In genomic region chr16:3187798-3188674, GRCh38 we compare ENCODE assay signal across 8 cellular contexts. TPM values are rescaled to one million over a fixed set of nuclear protein-coding genes. Genes with fewer than 3 reads are reported as not detected.
A peak's percentile ranks its signal among the peaks of the same experiment; 100 is the strongest.
DNase-seq lines count a peak whose midpoint lies in the region; ATAC-seq, FAIRE-seq and TF ChIP-seq lines count a peak whose summit lies in the region.

Gene OR1F1, plus strand, starts transcription at chr16:3188204.

- no peak within 1 kb of the TSS for H3K27ac ChIP-seq in SJSA1
- H3K27ac ChIP-seq in HepG2 (ENCODE audit: extremely low read length, insufficient read depth, low read length): peak within 1 kb of the TSS; percentile 40
- no peak within 1 kb of the TSS for H3K27ac ChIP-seq in urinary bladder (ENCODE audit: low read depth)
- H3K27ac ChIP-seq in uterus: no peak within 1 kb of the TSS

- peak within 1 kb of the TSS; percentile 83 for H2AFZ ChIP-seq in HepG2 (ENCODE audit: low read length)

- no peak for TF ChIP-seq EP300 in HepG2 (IDR thresholded peaks at IDR 0.05; ENCODE audit: low read depth in 2 of 2, low read length in 2 of 2)
- TF ChIP-seq EP300 in HepG2 (CRISPR knock-in tag; IDR thresholded peaks at IDR 0.05; ENCODE audit: borderline replicate concordance): no peak

- peak; percentile 49 for FAIRE-seq in HepG2 (lab: Jason Lieb, UNC)

- DNase-seq in AG08395 (ENCODE audit: low spot score): peak; percentile 52
- peak; percentile 49 to 79 for DNase-seq in HAP-1 (ENCODE audit: low spot score in 2 of 2)
- DNase-seq in SJSA1 (ENCODE audit: low read depth in 1 of 2, low spot score in 2 of 2): peak; percentile 62 to 68
- DNase-seq in astrocyte of the spinal cord (ENCODE audit: low read depth, low spot score): peak; percentile 68
- peak; percentile 71 for DNase-seq in HepG2 (ENCODE audit: low spot score)
- no peak for DNase-seq in uterus

- H3K4me1 ChIP-seq in HAP-1: peaks cover 7% of the 10 kb centered on the region
- H3K4me1 ChIP-seq in SJSA1 (replicated peaks): peaks cover 28% of the 10 kb centered on the region
- H3K4me1 ChIP-seq in HepG2 (ENCODE audit: insufficient read depth, low read length): peaks cover 43% of the 10 kb centered on the region
- H3K4me1 ChIP-seq in urinary bladder (ENCODE audit: insufficient read depth): peaks cover 2% of the 10 kb centered on the region
- no peaks in the 10 kb centered on the region for H3K4me1 ChIP-seq in uterus

- TF ChIP-seq CTCF in astrocyte of the spinal cord (IDR thresholded peaks at IDR 0.05; ENCODE audit: low read depth, low read length) (no peak), HepG2 (CRISPR knock-in tag; IDR thresholded peaks at IDR 0.05) (no peak), uterus (IDR thresholded peaks at IDR 0.05) (no peak)

- CTCF ChIA-PET in HepG2 (lab: Yijun Ruan, JAX; ENCODE audit: low intra/inter-chr PET ratio, low total read pairs): no interaction called here

- peak within 1 kb of the TSS; percentile 54 for H3K4me3 ChIP-seq in HAP-1
- peak within 1 kb of the TSS; percentile 43 for H3K4me3 ChIP-seq in SJSA1
- H3K4me3 ChIP-seq in astrocyte of the spinal cord (ENCODE audit: low read depth, low read length): peak within 1 kb of the TSS; percentile 55
- H3K4me3 ChIP-seq in HepG2 (replicated peaks in 1 of 3; ENCODE audit: insufficient read depth in 1 of 3, low read depth in 2 of 3, low read length in 3 of 3): peak within 1 kb of the TSS; percentile 72 to 91 (median 76)
- peak within 1 kb of the TSS; percentile 16 for H3K4me3 ChIP-seq in urinary bladder (ENCODE audit: low read depth, low read length)
- H3K4me3 ChIP-seq in uterus: no peak within 1 kb of the TSS

- peak within 1 kb of the TSS; percentile 88 for H3K4me2 ChIP-seq in HepG2 (ENCODE audit: low read depth, low read length)

- H3K27me3 ChIP-seq in HAP-1 (ENCODE audit: low read depth) (no peaks in the 10 kb centered on the region), SJSA1 (replicated peaks) (peaks cover 7% of the 10 kb centered on the region; the same call in 1 of the 2 replicates), HepG2 (ENCODE audit: control insufficient read depth in 1 of 2, insufficient read depth in 2 of 2, low read length in 2 of 2) (no peaks in the 10 kb centered on the region), uterus (peaks cover 19 to 73% of the 10 kb centered on the region in 2 donors)

- no peak for TF ChIP-seq POLR2A in HepG2 (IDR thresholded peaks at IDR 0.05; ENCODE audit: insufficient read depth in 1 of 2, low read depth in 2 of 2, low read length in 2 of 2)
- no peak for TF ChIP-seq POLR2A in uterus (IDR thresholded peaks at IDR 0.05)

- POLR2A ChIA-PET in HepG2 (lab: Yijun Ruan, JAX): interaction anchor here (0.6 to 3.0 kb wide), 11 partner anchors 10 to 165 kb away, joined by 3 to 22 read pairs (median 4); partner anchors contain the start of gene ZNF213

- in situ Hi-C loops in HAP-1 (cut with MboI; ENCODE audit: low sequenced_read_pairs): no loop called here
- in situ Hi-C loops in astrocyte of the spinal cord (cut with HindIII; ENCODE audit: low sequenced_read_pairs): no loop called here
- in situ Hi-C loops in HepG2 (cut with HindIII; ENCODE audit: extremely low pct_ligation_motif_present, low pct_unique_long_range_greater_than_20kb): no loop called here

- peaks cover 4% of the 10 kb centered on the region; the same call in 1 of the 2 replicates for H3K9me3 ChIP-seq in HAP-1
- peaks cover 6% of the 10 kb centered on the region; the same call in 1 of the 2 replicates for H3K9me3 ChIP-seq in SJSA1 (replicated peaks)
- H3K9me3 ChIP-seq in HepG2 (ENCODE audit: low read length): no peaks in the 10 kb centered on the region
- no peaks in the 10 kb centered on the region for H3K9me3 ChIP-seq in uterus

- intact Hi-C loops in HepG2 (cut with micrococcal nuclease; ENCODE audit: unreplicated experiment): loop anchor here (5.0 kb wide), 1 partner anchor 36 kb away; no protein-coding TSS in a partner anchor
- intact Hi-C loops in uterus (cut with DNase I; ENCODE audit: low total_unique reads): no loop called here

- H3K79me2 ChIP-seq in HepG2 (ENCODE audit: insufficient read depth, low read length): no peaks in the 10 kb centered on the region

- ATAC-seq in HepG2 (peak; percentile 16), HG02840 (IDR thresholded peaks at IDR 0.05; ENCODE audit: low FRiP score, unreplicated experiment) (no peak)

- under 1% methylated on average over 49 of the region's 51 CpGs for WGBS in HepG2 (ENCODE audit: low lambda C conversion rate)
- 1% methylated on average over 51 of the region's 51 CpGs for WGBS in urinary bladder

- H4K20me1 ChIP-seq in HepG2 (ENCODE audit: insufficient read depth, low read length): no peaks in the 10 kb centered on the region

- no peaks in the 10 kb centered on the region for H3K36me3 ChIP-seq in HAP-1 (replicated peaks)
- H3K36me3 ChIP-seq in SJSA1: no peaks in the 10 kb centered on the region
- H3K36me3 ChIP-seq in HepG2 (replicated peaks in 1 of 2; ENCODE audit: control insufficient read depth in 1 of 2, insufficient read depth in 2 of 2, low read length in 2 of 2): no peaks in the 10 kb centered on the region
- H3K36me3 ChIP-seq in urinary bladder (ENCODE audit: insufficient read depth): no peaks in the 10 kb centered on the region
- no peaks in the 10 kb centered on the region for H3K36me3 ChIP-seq in uterus

- no peak for TF ChIP-seq RAD21 in HepG2 (CRISPR knock-in tag; IDR thresholded peaks at IDR 0.05)

- H3K9ac ChIP-seq in HepG2 (ENCODE audit: insufficient read depth, low read depth, low read length): peak within 1 kb of the TSS; percentile 57

- no TSS peak for BruUV-seq in HepG2 (replicated peaks; lab: Mats Ljungman, UMichigan)

TF ChIP-seq in HepG2, 621 proteins besides CTCF, POLR2A, EP300 and RAD21 (continues in another document):
- TF ChIP-seq ZSCAN25 (CRISPR knock-in tag; IDR thresholded peaks at IDR 0.05) (0 out of 2 replicates have a peak, but pooled peaks have one; percentile 40), ZNF614 (CRISPR knock-in tag; IDR thresholded peaks at IDR 0.05; ENCODE audit: borderline replicate concordance) (peak; percentile 42; the same call in 1 of the 2 replicates), ZNF430 (CRISPR knock-in tag; IDR thresholded peaks at IDR 0.05) (no peak), MAX (IDR thresholded peaks at IDR 0.05) (peak; percentile 15; the same call in 1 of the 2 replicates), ZEB1 (IDR thresholded peaks at IDR 0.05; ENCODE audit: insufficient replicate concordance, low read depth) (peak; percentile 58)
- TF ChIP-seq, protein P1, sequence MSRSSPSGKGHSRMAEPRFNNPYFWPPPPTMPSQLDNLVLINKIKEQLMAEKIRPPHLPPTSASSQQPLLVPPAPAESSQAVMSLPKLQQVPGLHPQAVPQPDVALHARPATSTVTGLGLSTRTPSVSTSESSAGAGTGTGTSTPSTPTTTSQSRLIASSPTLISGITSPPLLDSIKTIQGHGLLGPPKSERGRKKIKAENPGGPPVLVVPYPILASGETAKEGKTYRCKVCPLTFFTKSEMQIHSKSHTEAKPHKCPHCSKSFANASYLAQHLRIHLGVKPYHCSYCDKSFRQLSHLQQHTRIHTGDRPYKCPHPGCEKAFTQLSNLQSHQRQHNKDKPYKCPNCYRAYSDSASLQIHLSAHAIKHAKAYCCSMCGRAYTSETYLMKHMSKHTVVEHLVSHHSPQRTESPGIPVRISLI (CRISPR knock-in tag; IDR thresholded peaks at IDR 0.05; ENCODE audit: borderline replicate concordance): peak; percentile 99
- TF ChIP-seq, protein P2, sequence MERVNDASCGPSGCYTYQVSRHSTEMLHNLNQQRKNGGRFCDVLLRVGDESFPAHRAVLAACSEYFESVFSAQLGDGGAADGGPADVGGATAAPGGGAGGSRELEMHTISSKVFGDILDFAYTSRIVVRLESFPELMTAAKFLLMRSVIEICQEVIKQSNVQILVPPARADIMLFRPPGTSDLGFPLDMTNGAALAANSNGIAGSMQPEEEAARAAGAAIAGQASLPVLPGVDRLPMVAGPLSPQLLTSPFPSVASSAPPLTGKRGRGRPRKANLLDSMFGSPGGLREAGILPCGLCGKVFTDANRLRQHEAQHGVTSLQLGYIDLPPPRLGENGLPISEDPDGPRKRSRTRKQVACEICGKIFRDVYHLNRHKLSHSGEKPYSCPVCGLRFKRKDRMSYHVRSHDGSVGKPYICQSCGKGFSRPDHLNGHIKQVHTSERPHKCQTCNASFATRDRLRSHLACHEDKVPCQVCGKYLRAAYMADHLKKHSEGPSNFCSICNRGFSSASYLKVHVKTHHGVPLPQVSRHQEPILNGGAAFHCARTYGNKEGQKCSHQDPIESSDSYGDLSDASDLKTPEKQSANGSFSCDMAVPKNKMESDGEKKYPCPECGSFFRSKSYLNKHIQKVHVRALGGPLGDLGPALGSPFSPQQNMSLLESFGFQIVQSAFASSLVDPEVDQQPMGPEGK (CRISPR knock-in tag; IDR thresholded peaks at IDR 0.05): 0 out of 2 replicates have a peak, but pooled peaks have one; percentile 9

RNA-seq across cellular contexts. Expression of gene OR1F1, which starts in this region (rescaled TPM):
- not detected in 2 replicates for total RNA-seq in SJSA1 (2014; rRNA removed; shearing (Covaris generic))
- total RNA-seq in HepG2 (2016; rRNA removed; fragmentation: Illumina TruSeq; extraction: Trizol) (not detected in 2 replicates), urinary bladder (not detected), uterus (not detected)
- not detected in 2 replicates for total RNA-seq in HepG2 (2016; cell fraction: cytosol; rRNA removed; fragmentation: Illumina TruSeq; extraction: Trizol; ENCODE audit: low read depth)
- 0.15 TPM in 1 of 2 replicates, not detected in the other for total RNA-seq in HepG2 (2016; cell fraction: insoluble cytoplasmic fraction; rRNA removed; fragmentation: Illumina TruSeq; extraction: Trizol)
- not detected in 2 replicates for total RNA-seq in HepG2 (2016; cell fraction: membrane; rRNA removed; fragmentation: Illumina TruSeq; extraction: Trizol)
- total RNA-seq in HepG2 (2016; cell fraction: nucleus; rRNA removed; fragmentation: Illumina TruSeq; extraction: Trizol): not detected in 2 replicates
- polyA plus RNA-seq in HepG2 (2011; rRNA removed) (0.90 and 0.97 TPM in 2 replicates), urinary bladder (not detected)
- 0.94 and 1.1 TPM in 2 replicates for polyA plus RNA-seq in HepG2 (2011; cell fraction: cytosol; rRNA removed)
- 0.88 and 1.3 TPM in 2 replicates for polyA plus RNA-seq in HepG2 (2011; cell fraction: nucleus; rRNA removed)
- polyA plus RNA-seq in HepG2 (2012): 0.25 and 0.40 TPM in 2 replicates
- polyA plus RNA-seq in HepG2 (2016; cell fraction: cytosol; fragmentation: Illumina TruSeq; extraction: Trizol; ENCODE audit: low read depth): not detected in 2 replicates
- polyA plus RNA-seq in HepG2 (2016; cell fraction: insoluble cytoplasmic fraction; fragmentation: Illumina TruSeq; extraction: Trizol; ENCODE audit: low read depth): not detected in 2 replicates
- not detected in 2 replicates for polyA plus RNA-seq in HepG2 (2016; cell fraction: membrane; fragmentation: Illumina TruSeq; extraction: Trizol; ENCODE audit: low read depth)
- polyA plus RNA-seq in HepG2 (2016; cell fraction: nucleus; fragmentation: Illumina TruSeq; extraction: Trizol; ENCODE audit: insufficient read depth, low read depth): 0.53 TPM in 1 of 2 replicates, not detected in the other
- 4.7 and 5.0 TPM in 2 replicates for polyA minus RNA-seq in HepG2 (2011; rRNA and poly(A)+ RNA removed; ENCODE audit: low replicate concordance)
- polyA minus RNA-seq in HepG2 (2011; cell fraction: cytosol; rRNA and poly(A)+ RNA removed): 0.69 TPM in 1 of 2 replicates, not detected in the other
- polyA minus RNA-seq in HepG2 (2011; cell fraction: nucleus; rRNA and poly(A)+ RNA removed): 0.64 TPM in 1 of 2 replicates, not detected in the other

Comparison
In these comparisons a context has a peak if more than half of its experiments do, and no peak if none do; other contexts are left out.
1. Peak in DNase-seq and H3K4me3 ChIP-seq in SJSA1; RNA of the gene not detected or under 1 TPM.
2. DNase-seq: peak in AG08395 (single experiment), HAP-1 (2 of 2), astrocyte of the spinal cord (single experiment) and HepG2 (single experiment); none in uterus (0 of 2).
3. H3K4me3 ChIP-seq: peak in HAP-1 (single experiment), astrocyte of the spinal cord (single experiment), HepG2 (3 of 3) and urinary bladder (single experiment); none in uterus (0 of 2).